Comparison of ENCODE assay signal across 11 cellular contexts in genomic region chr1:99527078-99527477, GRCh38.
DNase-seq lines count a peak whose midpoint lies in the region; ATAC-seq, FAIRE-seq and TF ChIP-seq lines count a peak whose summit lies in the region.
"Had no signal": no experiment of that assay in that cellular context is flagged by ENCODE, and none has a peak within 500 bp of the region (broad histone marks: within the 10 kb centered on the region; RNA-seq: fewer than 3 reads in every experiment).

No MANE protein-coding gene starts in this region.

- WGBS in suprapubic skin = 67% methylated on average over 3 of the region's 3 CpGs

- peak; percentile 53; the same call in 1 of the 2 replicates for ATAC-seq in WTC11
- no peak for ATAC-seq in GM18511 (IDR thresholded peaks at IDR 0.05; ENCODE audit: unreplicated experiment)

- H3K9ac ChIP-seq in kidney (ENCODE audit: low read length in 2 of 2) = no peak overlapping the region

- no peaks in the 10 kb centered on the region for H3K27me3 Mint-ChIP-seq in WTC11 (ENCODE audit: low read depth)

- TF ChIP-seq POLR2A in suprapubic skin (IDR thresholded peaks at IDR 0.05) = no peak

- no peaks in the 10 kb centered on the region for H3K36me3 ChIP-seq in A673 (ENCODE audit: insufficient read depth, low read length, poor library complexity, severe bottlenecking)
- H3K36me3 ChIP-seq in kidney (ENCODE audit: control insufficient read depth in 1 of 2, insufficient read depth in 2 of 2, low read length in 2 of 2) = no peaks in the 10 kb centered on the region
- no peaks in the 10 kb centered on the region for H3K36me3 ChIP-seq in suprapubic skin
- H3K36me3 ChIP-seq: sigmoid colon had no signal

- H3K4me1 Mint-ChIP-seq in WTC11 = peaks cover 27% of the 10 kb centered on the region

- peak; percentile 26 for DNase-seq in A673 (ENCODE audit: low spot score)
- DNase-seq in HTR-8/SVneo (ENCODE audit: insufficient read length, low spot score) = peak; percentile 1
- no peak for DNase-seq in WTC11 (ENCODE audit: low spot score)
- no peak for DNase-seq in kidney
- DNase-seq in stimulated activated CD4-positive, alpha-beta T cell treated with anti-CD3 and anti-CD28 coated beads, Interleukin-1b, Interleukin-23, amount 100 ng/mL, for 48 hours = no peak
- DNase-seq in NCI-H510A (lab: John Stamatoyannopoulos, UW) = no peak
- no peak for DNase-seq in suprapubic skin (ENCODE audit: low spot score in 2 of 2)
- DNase-seq: sigmoid colon had no signal

- H3K36me3 Mint-ChIP-seq in WTC11 = peaks cover 3% of the 10 kb centered on the region; the same call in 1 of the 2 replicates

- no peak for TF ChIP-seq EP300 in suprapubic skin (IDR thresholded peaks at IDR 0.05)

- BruUV-seq in A673 (replicated peaks; lab: Mats Ljungman, UMichigan) = no TSS peak

- peaks cover 7% of the 10 kb centered on the region for H3K9me3 Mint-ChIP-seq in WTC11
- H3K9me3 Mint-ChIP-seq: activated T-helper 2 cell treated with anti-CD3 and anti-CD28 coated beads, Interferon-gamma antibody, Interleukin-2, Interleukin-4, amounts not matched to agents 10 μg/mL and 5 μg/mL and 100 μg/mL, durations not matched to agents 14 hours and 24 hours and 36 hours had no signal

- H3K9me3 ChIP-seq in A673 (ENCODE audit: low read depth, low read length, poor library complexity, severe bottlenecking) (no peaks in the 10 kb centered on the region), kidney (ENCODE audit: control insufficient read depth in 1 of 2, low read length in 2 of 2) (no peaks in the 10 kb centered on the region), suprapubic skin (no peaks in the 10 kb centered on the region)
- H3K9me3 ChIP-seq: sigmoid colon had no signal

- H3K4me1 ChIP-seq in A673 (ENCODE audit: insufficient read depth, low read length, poor library complexity, severe bottlenecking) = no peaks in the 10 kb centered on the region
- H3K4me1 ChIP-seq in kidney (ENCODE audit: control insufficient read depth in 1 of 2, insufficient read depth in 1 of 2, low read depth in 1 of 2, low read length in 2 of 2) = no peaks in the 10 kb centered on the region
- H3K4me1 ChIP-seq in suprapubic skin = no peaks in the 10 kb centered on the region
- H3K4me1 ChIP-seq: sigmoid colon had no signal

- H3K4me3 ChIP-seq in A673 (ENCODE audit: low read depth, low read length, poor library complexity, severe bottlenecking) = no peak overlapping the region
- H3K4me3 ChIP-seq in kidney (ENCODE audit: low read length in 2 of 2) = no peak overlapping the region
- no peak overlapping the region for H3K4me3 ChIP-seq in suprapubic skin
- H3K4me3 ChIP-seq: sigmoid colon had no signal

- no peak overlapping the region for H3K4me3 Mint-ChIP-seq in WTC11

- no peak for FAIRE-seq in HTR-8/SVneo (lab: Jason Lieb, UNC)
- FAIRE-seq in kidney (lab: Jason Lieb, UNC) = peak; percentile 52

- POLR2A ChIA-PET in A673 (lab: Charles Lee; ENCODE audit: low non-redundant PET) (no interaction called here), WTC11 (lab: Charles Lee) (no interaction called here)

- intact Hi-C loops in A673 (cut with micrococcal nuclease; ENCODE audit: unreplicated experiment) = no loop called here
- intact Hi-C loops in kidney (cut with DNase I) = no loop called here

- H3K27ac ChIP-seq in A673 (ENCODE audit: low read depth, low read length, poor library complexity, severe bottlenecking) (no peak overlapping the region), kidney (ENCODE audit: low read depth in 2 of 2, low read length in 2 of 2) (no peak overlapping the region), suprapubic skin (no peak overlapping the region)
- H3K27ac ChIP-seq: HL-60, sigmoid colon had no signal

- CTCF ChIA-PET in A673 (lab: Charles Lee) = no interaction called here
- CTCF ChIA-PET in WTC11 (lab: Charles Lee) = interaction anchor here (0.6 to 1.5 kb wide), 12 partner anchors 10 to 351 kb away, joined by 3 to 10 read pairs (median 4); partner anchors contain the start of gene PLPPR4

- TF ChIP-seq CTCF in A673 (conservative IDR thresholded peaks at IDR 0.05; ENCODE audit: low read depth, low read length) = peak; percentile 52
- no peak for TF ChIP-seq CTCF in WTC11 (IDR thresholded peaks at IDR 0.05)
- TF ChIP-seq CTCF in kidney (IDR thresholded peaks at IDR 0.05; ENCODE audit: borderline replicate concordance, extremely low read depth, insufficient read depth) = peak; percentile 7
- TF ChIP-seq CTCF in suprapubic skin (IDR thresholded peaks at IDR 0.05) = no peak

- H3K27ac Mint-ChIP-seq in WTC11 = no peak overlapping the region
- H3K27ac Mint-ChIP-seq: activated T-helper 2 cell treated with anti-CD3 and anti-CD28 coated beads, Interferon-gamma antibody, Interleukin-2, Interleukin-4, amounts not matched to agents 10 μg/mL and 5 μg/mL and 100 μg/mL, durations not matched to agents 14 hours and 24 hours and 36 hours had no signal

- H3K27me3 ChIP-seq in A673 (replicated peaks; ENCODE audit: insufficient read depth, low read depth, low read length, poor library complexity) = no peaks in the 10 kb centered on the region
- H3K27me3 ChIP-seq in suprapubic skin = no peaks in the 10 kb centered on the region
- H3K27me3 ChIP-seq: sigmoid colon had no signal

TF ChIP-seq in WTC11, 78 proteins besides CTCF, POLR2A, EP300 and RAD21:
- TF ChIP-seq ATF6 (CRISPR knock-in tag; IDR thresholded peaks at IDR 0.05) = no peak

Comparison
In these comparisons a context has a peak if more than half of its experiments do, and no peak if none do; other contexts are left out.
1. DNase-seq: peak in A673 (single experiment) and HTR-8/SVneo (single experiment); none in WTC11 (single experiment), kidney (single experiment), stimulated activated CD4-positive, alpha-beta T cell treated with anti-CD3 and anti-CD28 coated beads, Interleukin-1b, Interleukin-23, amount 100 ng/mL, for 48 hours (single experiment), NCI-H510A (single experiment) and suprapubic skin (0 of 2).
2. CTCF ChIP-seq: peak in A673 (single experiment) and kidney (single experiment); none in WTC11 (single experiment) and suprapubic skin (0 of 2).